1 cellular context compared by ENCODE assay signal in the genomic region with DNA sequence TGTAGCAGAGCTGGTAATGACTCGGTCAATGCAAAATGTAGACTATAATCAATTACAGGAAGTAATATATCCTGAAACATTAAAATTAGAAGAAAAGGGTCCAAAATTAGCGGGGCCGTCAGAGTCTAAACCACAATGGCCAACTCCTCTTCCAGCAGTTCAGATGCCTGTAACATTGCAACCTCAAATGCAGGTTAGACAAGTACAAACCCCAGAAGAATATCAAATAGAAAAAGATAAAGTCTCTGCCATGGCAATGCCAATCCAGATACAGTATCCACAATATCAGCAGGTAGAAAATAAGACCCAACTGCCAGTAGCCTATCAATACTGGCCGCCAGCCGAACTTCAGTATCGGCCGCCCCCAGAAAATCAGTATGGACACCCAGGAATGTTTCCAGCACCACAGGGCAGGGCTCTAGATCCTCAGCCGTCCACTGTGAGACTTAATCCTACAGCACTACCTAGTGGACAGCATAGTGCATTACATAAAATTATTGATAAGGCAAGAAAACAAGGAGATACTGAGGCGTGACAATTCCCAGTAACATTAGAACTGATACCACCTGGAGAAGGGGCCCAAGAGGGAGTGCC.
TF ChIP-seq lines count a peak whose summit lies in the region.

No MANE protein-coding gene starts in this region.

TF ChIP-seq in H1, 55 proteins besides CTCF, POLR2A, EP300 and RAD21 (continued from another document):
- no peak for TF ChIP-seq HDAC6 (IDR thresholded peaks at IDR 0.05; ENCODE audit: low read depth, low read length)
